Comparison of ENCODE assay signal across 8 cellular contexts in genomic region chr3:81760924-81761903, GRCh38. TPM values are rescaled to one million over a fixed set of nuclear protein-coding genes. Genes with fewer than 3 reads are reported as not detected.
DNase-seq lines count a peak whose midpoint lies in the region; ATAC-seq, FAIRE-seq and TF ChIP-seq lines count a peak whose summit lies in the region.

GBE1 (minus strand) TSS chr3:81761645; CDS start chr3:81761517, 128 bp downstream.

- peak within 1 kb of the TSS; percentile 79 to 91 for H3K4me3 ChIP-seq in kidney (ENCODE audit: low read length in 2 of 2)

- DNase-seq in AG20443 (ENCODE audit: low spot score) (peak; percentile 94), NCI-H446 treated with DMSO at 0.1 percent for 48 hours (lab: John Stamatoyannopoulos, UW) (peak; percentile 84), cerebellar nuclear complex (lab: John Stamatoyannopoulos, UW) (peak; percentile 48 to 65), kidney (peak; percentile 98)
- DNase-seq in activated CD4-positive, CD25-positive, alpha-beta regulatory T cell treated with anti-CD3 and anti-CD28 coated beads, Interleukin-2, amount 50 U/mL, for 72 hours, result peak; percentile 90
- DNase-seq in stimulated activated CD4-positive, alpha-beta T cell treated with anti-CD3 and anti-CD28 coated beads, Interleukin-15, amount 100 ng/mL, for 24 hours, result peak; percentile 90

- no peak for FAIRE-seq in kidney (lab: Jason Lieb, UNC)

- peaks cover 4 to 12% of the 10 kb centered on the region in 2 donors for H3K4me1 ChIP-seq in kidney (ENCODE audit: control insufficient read depth in 1 of 2, insufficient read depth in 1 of 2, low read depth in 1 of 2, low read length in 2 of 2)

- peak within 1 kb of the TSS; percentile 99 to 100 for H3K27ac ChIP-seq in kidney (ENCODE audit: low read depth in 2 of 2, low read length in 2 of 2)

- in situ Hi-C loops in GM18951 (cut with MboI; ENCODE audit: low sequenced_read_pairs, unreplicated experiment), result no loop called here

- no peaks in the 10 kb centered on the region for H3K36me3 ChIP-seq in kidney (ENCODE audit: control insufficient read depth in 1 of 2, insufficient read depth in 2 of 2, low read length in 2 of 2)

- TF ChIP-seq POLR2A in GM18951 (IDR thresholded peaks at IDR 0.05; ENCODE audit: extremely low read depth, insufficient read depth, insufficient read length), result peak; percentile 94

- intact Hi-C loops in kidney (cut with DNase I), result no loop called here

- peak; percentile 85 for ATAC-seq in HG03196 (IDR thresholded peaks at IDR 0.05; ENCODE audit: unreplicated experiment)

- H3K9me3 ChIP-seq in kidney (ENCODE audit: control insufficient read depth in 1 of 2, low read length in 2 of 2), result no peaks in the 10 kb centered on the region

- TF ChIP-seq CTCF in kidney (IDR thresholded peaks at IDR 0.05; ENCODE audit: borderline replicate concordance, extremely low read depth, insufficient read depth), result peak; percentile 48

- H3K9ac ChIP-seq in kidney (ENCODE audit: low read length in 2 of 2), result peak within 1 kb of the TSS; percentile 89 to 92

RNA-seq across cellular contexts. Expression of gene GBE1, which starts in this region (rescaled TPM):
- 36.2 TPM for total RNA-seq in kidney
- 29.3 TPM for polyA plus RNA-seq in kidney (ENCODE audit: insufficient read depth, low read depth, low replicate concordance)

Comparison
In these comparisons a context has a peak if more than half of its experiments do, and no peak if none do; other contexts are left out.
1. Peak in every context shown above with its lines: DNase-seq, ATAC-seq, H3K4me3 ChIP-seq and H3K27ac ChIP-seq.